ENCODE assay signal across 21 cellular contexts in the genomic region with DNA sequence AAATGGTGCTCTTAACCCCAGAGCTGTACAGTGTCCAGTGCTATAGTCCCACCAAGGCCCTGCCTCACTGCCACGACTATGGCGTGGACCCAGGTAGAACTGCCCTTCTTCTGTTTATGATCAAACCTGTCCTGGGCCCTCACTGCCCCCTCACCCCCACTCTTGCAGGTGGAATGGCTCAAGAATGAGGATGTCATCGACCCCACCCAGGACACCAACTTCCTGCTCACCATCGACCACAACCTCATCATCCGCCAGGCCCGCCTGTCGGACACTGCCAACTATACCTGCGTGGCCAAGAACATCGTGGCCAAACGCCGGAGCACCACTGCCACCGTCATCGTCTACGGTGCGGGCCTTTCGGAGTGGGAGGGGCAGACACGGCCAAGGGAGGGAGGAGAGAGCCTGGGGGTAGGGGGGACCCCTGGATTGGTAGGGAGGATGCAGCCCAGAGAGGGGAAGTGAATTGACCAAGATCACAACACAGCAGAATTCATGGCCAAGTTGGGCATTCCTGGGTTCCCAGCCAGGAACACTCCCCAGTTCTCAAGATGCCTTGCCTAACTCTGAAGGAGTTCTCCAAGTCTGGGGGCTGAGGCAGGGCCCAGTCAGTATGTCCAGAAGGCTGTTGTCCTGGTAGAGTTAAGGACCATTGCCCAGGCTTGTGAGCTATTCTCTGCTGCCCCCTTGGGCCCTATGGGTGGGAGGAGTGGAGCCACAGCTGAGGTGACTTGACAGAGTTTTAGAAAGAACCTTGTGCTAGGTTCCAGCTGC. TPM values are rescaled to one million over a fixed set of nuclear protein-coding genes. Genes with fewer than 3 reads are reported as not detected.
DNase-seq lines count a peak whose midpoint lies in the region; ATAC-seq and TF ChIP-seq lines count a peak whose summit lies in the region.
"Had no signal": no experiment of that assay in that cellular context is flagged by ENCODE, and none has a peak within 500 bp of the region (broad histone marks: within the 10 kb centered on the region; RNA-seq: fewer than 3 reads in every experiment).

No MANE protein-coding gene starts in this region.

- H3K9ac ChIP-seq in neuronal stem cell (ENCODE audit: low read depth, low read length, poor library complexity), result no peak overlapping the region
- H3K9ac ChIP-seq: GM23248 had no signal

- H3K4me3 ChIP-seq in neuronal stem cell (ENCODE audit: low read length in 2 of 2), result no peak overlapping the region
- H3K4me3 ChIP-seq: A549, GM23248 had no signal

- H3K79me1 ChIP-seq in neuronal stem cell (ENCODE audit: low read depth, low read length), result peaks cover 9% of the 10 kb centered on the region

- DNase-seq in Right ventricle myocardium inferior (ENCODE audit: missing footprints) (peak; percentile 58), left cardiac atrium (no peak), endothelial cell (ENCODE audit: low spot score) (no peak), neuronal stem cell (ENCODE audit: low spot score) (no peak), H4 (ENCODE audit: low spot score) (no peak), RPMI8226 (no peak)
- DNase-seq: AML-193; C1 segment of cervical spinal cord; CD4-positive, CD25-positive, alpha-beta regulatory T cell; CD8-positive, alpha-beta memory T cell; COR-L47; DMS 273 treated with DMSO at 0.1 percent for 48 hours; DMS53; DND-41; EL; GM23248; HCEC 1CT had no signal

- intact Hi-C loops in Right ventricle myocardium inferior (cut with DNase I), result loop anchor here (5.0 kb wide), 1 partner anchor 384 kb away; no protein-coding TSS in a partner anchor
- intact Hi-C loops in left cardiac atrium (cut with DNase I), result loop anchor here in 1 of 2 donors (5.0 kb wide), 1 partner anchor 359 kb away; no protein-coding TSS in a partner anchor

- H2BK5ac ChIP-seq in neuronal stem cell (ENCODE audit: low read length), result no peak overlapping the region

- H3K36me3 ChIP-seq in neuronal stem cell (replicated peaks in 1 of 2; ENCODE audit: control insufficient read depth in 2 of 2, insufficient read depth in 2 of 2, low read length in 2 of 2), result no peaks in the 10 kb centered on the region

- H3K4me1 ChIP-seq in neuronal stem cell (ENCODE audit: control insufficient read depth in 2 of 2, insufficient read depth in 1 of 2, low read depth in 1 of 2, low read length in 2 of 2), result peaks cover 0 to 2% of the 10 kb centered on the region in 2 donors
- H3K4me1 ChIP-seq: A549 had no signal

- H2BK15ac ChIP-seq in neuronal stem cell (ENCODE audit: low read length), result no peak overlapping the region

- peaks cover 30% of the 10 kb centered on the region for H3K27me3 Mint-ChIP-seq in endothelial cell (ENCODE audit: unreplicated experiment)

- H3K9me3 ChIP-seq in neuronal stem cell (replicated peaks in 1 of 2; ENCODE audit: control insufficient read depth in 2 of 2, insufficient read depth in 1 of 2, low read depth in 1 of 2, low read length in 2 of 2), result peaks cover 0 to 2% of the 10 kb centered on the region in 2 donors
- H3K9me3 ChIP-seq: A549 had no signal

- TF ChIP-seq CTCF in endothelial cell (IDR thresholded peaks at IDR 0.05; ENCODE audit: unreplicated experiment), result no peak

- H2BK120ac ChIP-seq in neuronal stem cell (ENCODE audit: low read depth, low read length), result no peak overlapping the region

- peaks cover 0 to 11% (median 2%) of the 10 kb centered on the region in 3 experiments for H3K27me3 ChIP-seq in neuronal stem cell (ENCODE audit: control insufficient read depth in 3 of 3, insufficient read depth in 3 of 3, low read depth in 1 of 3, low read length in 3 of 3)

- no peaks in the 10 kb centered on the region for H3K9me3 Mint-ChIP-seq in endothelial cell (ENCODE audit: unreplicated experiment)
- H3K9me3 Mint-ChIP-seq: CD4-positive, CD25-positive, alpha-beta regulatory T cell; CD8-positive, alpha-beta memory T cell had no signal

- H4K8ac ChIP-seq in neuronal stem cell (ENCODE audit: low read depth, low read length), result no peak overlapping the region

- no peak overlapping the region for H3K27ac ChIP-seq in neuronal stem cell (replicated peaks; ENCODE audit: low read length)
- H3K27ac ChIP-seq: 22Rv1, A549, GM23248, HL-60 had no signal

- peak overlapping the region; percentile 48 for H3K27ac Mint-ChIP-seq in endothelial cell (ENCODE audit: unreplicated experiment)
- H3K27ac Mint-ChIP-seq: CD4-positive, CD25-positive, alpha-beta regulatory T cell; CD8-positive, alpha-beta memory T cell had no signal

- peaks cover 21% of the 10 kb centered on the region for H3K4me1 Mint-ChIP-seq in endothelial cell (ENCODE audit: unreplicated experiment)
- H3K4me1 Mint-ChIP-seq: CD4-positive, CD25-positive, alpha-beta regulatory T cell; CD8-positive, alpha-beta memory T cell had no signal

- H3K4me2 ChIP-seq in neuronal stem cell (ENCODE audit: insufficient read depth, low read length, poor library complexity, severe bottlenecking), result no peak overlapping the region
- H3K4me2 ChIP-seq: A549 had no signal

- no CpG with 5 or more reads among the region's 17 CpGs for WGBS in neuronal stem cell (ENCODE audit: extremely low coverage in 2 of 2, insufficient read length in 2 of 2, insufficient replicate concordance in 1 of 2), 2 donors

- H2AK5ac ChIP-seq in neuronal stem cell (ENCODE audit: low read depth, low read length), result peak overlapping the region; percentile 8

- H3K4ac ChIP-seq in neuronal stem cell (ENCODE audit: low read length), result no peak overlapping the region

- H3K23ac ChIP-seq in neuronal stem cell (ENCODE audit: low read depth, low read length, poor library complexity), result no peak overlapping the region

- peak overlapping the region; percentile 74 for H3K4me3 Mint-ChIP-seq in endothelial cell (ENCODE audit: unreplicated experiment)
- H3K4me3 Mint-ChIP-seq: CD4-positive, CD25-positive, alpha-beta regulatory T cell; CD8-positive, alpha-beta memory T cell had no signal

- H2BK12ac ChIP-seq in neuronal stem cell (ENCODE audit: low read length), result no peak overlapping the region

- no peak overlapping the region for H3K14ac ChIP-seq in neuronal stem cell (ENCODE audit: low read length)

- no peak overlapping the region for H3K18ac ChIP-seq in neuronal stem cell (ENCODE audit: low read length)

- no peak overlapping the region for H4K91ac ChIP-seq in neuronal stem cell (ENCODE audit: low read depth, low read length, poor library complexity)

- no peak overlapping the region for H2AFZ ChIP-seq in neuronal stem cell (ENCODE audit: low read length)
- H2AFZ ChIP-seq: GM23248 had no signal

- H3K36me3 Mint-ChIP-seq in endothelial cell (ENCODE audit: low read depth, unreplicated experiment), result peaks cover 55% of the 10 kb centered on the region
- H3K36me3 Mint-ChIP-seq: CD4-positive, CD25-positive, alpha-beta regulatory T cell; CD8-positive, alpha-beta memory T cell had no signal

- ATAC-seq in Right ventricle myocardium inferior (no peak), left cardiac atrium (no peak), GM18867 (IDR thresholded peaks at IDR 0.05; ENCODE audit: unreplicated experiment) (no peak)

RNA-seq across cellular contexts. Expression of a gene that starts 32.4 kb away (rescaled TPM):
- total RNA-seq in Right ventricle myocardium inferior, result 1.8 TPM
- total RNA-seq in left cardiac atrium, result 1 to 10 TPM; 2.5 to 3.6 TPM
- 11.7 TPM for total RNA-seq in endothelial cell (ENCODE audit: unreplicated experiment)
- 5.2 TPM for polyA plus RNA-seq in neuronal stem cell (2013, experiment 1 of 2)
- 5.5 TPM for polyA plus RNA-seq in neuronal stem cell (2013, experiment 2 of 2)
- total RNA-seq in H4 (2014; rRNA removed; shearing (Covaris generic)), result 2.1 and 3.3 TPM in 2 replicates
